In the genomic region with DNA sequence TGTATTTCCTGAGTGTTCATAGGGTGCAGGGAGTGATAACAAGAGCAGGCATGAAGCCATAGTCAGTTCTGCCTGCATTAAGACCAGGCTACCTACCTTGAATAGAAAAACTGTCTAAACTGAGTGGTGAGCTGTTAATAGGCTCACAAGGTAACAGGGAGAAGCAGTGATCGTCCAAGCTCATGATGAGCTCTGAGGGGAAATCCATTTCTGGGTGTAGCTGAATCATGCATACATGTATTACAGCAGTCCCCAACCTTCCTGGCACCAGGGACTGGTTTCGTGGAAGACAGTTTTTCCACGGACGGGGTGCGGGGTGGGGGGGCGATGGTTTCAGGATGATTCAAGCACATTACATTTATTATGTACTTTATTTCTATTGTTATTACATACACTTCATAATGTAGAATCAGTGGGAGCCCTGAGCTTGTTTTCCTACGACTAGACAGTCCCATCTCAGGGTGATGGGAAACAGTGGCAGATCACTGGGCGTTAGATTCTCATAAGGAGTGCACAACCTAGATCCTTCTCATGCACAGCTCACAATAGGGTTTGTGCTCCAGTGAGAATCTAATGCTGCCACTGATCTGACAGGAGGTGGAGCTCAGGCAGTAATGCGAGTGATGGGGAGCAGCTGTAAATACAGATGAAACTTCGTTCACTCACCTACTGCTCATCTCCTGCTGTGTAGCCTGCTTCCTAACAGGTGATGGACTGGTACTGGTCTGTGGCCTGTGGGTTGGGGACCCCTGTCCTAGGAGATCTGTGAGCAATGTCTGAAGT, we compare ENCODE assay signal across 8 cellular contexts.
DNase-seq lines count a peak whose midpoint lies in the region; ATAC-seq and TF ChIP-seq lines count a peak whose summit lies in the region.

No MANE protein-coding gene starts in this region.

- ATAC-seq in GM21825 (IDR thresholded peaks at IDR 0.05; ENCODE audit: unreplicated experiment) (no peak), GM21526 (IDR thresholded peaks at IDR 0.05; ENCODE audit: low FRiP score, unreplicated experiment) (no peak)

- H3K4me1 Mint-ChIP-seq in T-helper 2 cell treated with Interferon-gamma antibody and Interleukin-4, amounts not matched to agents 5 μg/mL and 100 μg/mL, for 36 hours (ENCODE audit: low read depth), result peaks cover 56% of the 10 kb centered on the region

- H3K27me3 Mint-ChIP-seq in T-helper 2 cell treated with Interferon-gamma antibody and Interleukin-4, amounts not matched to agents 5 μg/mL and 100 μg/mL, for 36 hours (ENCODE audit: low read depth), result no peaks in the 10 kb centered on the region

- no peak for TF ChIP-seq CTCF in epithelial cell of esophagus (IDR thresholded peaks at IDR 0.05; ENCODE audit: insufficient read depth, low read depth, low read length, missing control alignments)

- DNase-seq in activated effector memory CD4-positive, alpha-beta T cell treated with anti-CD3 and anti-CD28 coated beads, Interleukin-2, amount 50 U/mL, for 16 hours, result peak; percentile 82
- no peak for DNase-seq in activated effector memory CD4-positive, alpha-beta T cell treated with Interleukin-2 at 50 U/mL for 16 hours
- DNase-seq in T-helper 2 cell treated with Interferon-gamma antibody and Interleukin-4, amounts not matched to agents 5 μg/mL and 100 μg/mL, for 36 hours (ENCODE audit: low spot score), result peak; percentile 52
- DNase-seq in epithelial cell of esophagus (ENCODE audit: low read depth) (peak; percentile 16), NAMALWA (ENCODE audit: low spot score) (no peak), hypothalamus (lab: John Stamatoyannopoulos, UW) (no peak)

- no peak overlapping the region for H3K4me3 Mint-ChIP-seq in T-helper 2 cell treated with Interferon-gamma antibody and Interleukin-4, amounts not matched to agents 5 μg/mL and 100 μg/mL, for 36 hours

- peaks cover 3% of the 10 kb centered on the region for H3K9me3 Mint-ChIP-seq in T-helper 2 cell treated with Interferon-gamma antibody and Interleukin-4, amounts not matched to agents 5 μg/mL and 100 μg/mL, for 36 hours

- H3K27ac Mint-ChIP-seq in T-helper 2 cell treated with Interferon-gamma antibody and Interleukin-4, amounts not matched to agents 5 μg/mL and 100 μg/mL, for 36 hours, result no peak overlapping the region

- no peak overlapping the region for H3K4me3 ChIP-seq in epithelial cell of esophagus (ENCODE audit: low read length)

- peaks cover 22% of the 10 kb centered on the region for H3K36me3 Mint-ChIP-seq in T-helper 2 cell treated with Interferon-gamma antibody and Interleukin-4, amounts not matched to agents 5 μg/mL and 100 μg/mL, for 36 hours (ENCODE audit: low read depth)

Comparison
In these comparisons a context has a peak if more than half of its experiments do, and no peak if none do; other contexts are left out.
1. DNase-seq: peak in activated effector memory CD4-positive, alpha-beta T cell treated with anti-CD3 and anti-CD28 coated beads, Interleukin-2, amount 50 U/mL, for 16 hours (single experiment), T-helper 2 cell treated with Interferon-gamma antibody and Interleukin-4, amounts not matched to agents 5 μg/mL and 100 μg/mL, for 36 hours (single experiment) and epithelial cell of esophagus (single experiment); none in activated effector memory CD4-positive, alpha-beta T cell treated with Interleukin-2 at 50 U/mL for 16 hours (single experiment), NAMALWA (single experiment) and hypothalamus (0 of 51).